Comparison of ENCODE assay signal across 8 cellular contexts in genomic region chr16:24987304-24988136, GRCh38. TPM values are rescaled to one million over a fixed set of nuclear protein-coding genes. Genes with fewer than 3 reads are reported as not detected.
A peak's percentile ranks its signal among the peaks of the same experiment; 100 is the strongest.
DNase-seq lines count a peak whose midpoint lies in the region; ATAC-seq and TF ChIP-seq lines count a peak whose summit lies in the region.
"Not testable (repeated sequence)": the region's sequence is repeated elsewhere in the genome, so short reads cannot be mapped to it uniquely, and the experiment has no call there.

No MANE protein-coding gene starts in this region.

- not testable (repeated sequence) for H3K9me3 ChIP-seq in BLaER1 treated with 17β-estradiol and CSF1 and Interleukin-3, amounts not matched to agents 10 nM and 100 nM (replicated peaks in 1 of 11); thoracic aorta

- H3K4me2 ChIP-seq in BLaER1 treated with 17β-estradiol and CSF1 and Interleukin-3, amounts not matched to agents 10 nM and 100 nM = peak overlapping the region; percentile 61 to 84 (median 77); a peak in 19 of 22 replicates

- peaks cover 78 to 94% (median 81%) of the 10 kb centered on the region in 10 experiments for H3K4me1 ChIP-seq in BLaER1 treated with 17β-estradiol and CSF1 and Interleukin-3, amounts not matched to agents 10 nM and 100 nM
- peaks cover 48 to 91% of the 10 kb centered on the region in 2 donors for H3K4me1 ChIP-seq in thoracic aorta (ENCODE audit: control insufficient read depth in 1 of 2, low read depth in 2 of 2)

- H3K36me3 Mint-ChIP-seq in osteocyte (ENCODE audit: unreplicated experiment) = not testable (repeated sequence)

- peaks cover 32 to 98% (median 85%) of the 10 kb centered on the region in 11 experiments; a peak in 21 of 22 replicates for H4K20me1 ChIP-seq in BLaER1 treated with 17β-estradiol and CSF1 and Interleukin-3, amounts not matched to agents 10 nM and 100 nM

- H3K4me3 ChIP-seq in BLaER1 treated with 17β-estradiol and CSF1 and Interleukin-3, amounts not matched to agents 10 nM and 100 nM; epithelial cell of esophagus (ENCODE audit: low read length): not testable (repeated sequence)
- peak overlapping the region; percentile 27 for H3K4me3 ChIP-seq in thoracic aorta

- not testable (repeated sequence) for H3K27me3 Mint-ChIP-seq in osteocyte (ENCODE audit: unreplicated experiment)

- DNase-seq in HS-5 (ENCODE audit: low read depth) (peak; percentile 74), astrocyte of the hippocampus (ENCODE audit: low read depth, low spot score) (peak; percentile 61), epithelial cell of esophagus (ENCODE audit: low read depth) (peak; percentile 68), kidney glomerular epithelial cell (lab: John Stamatoyannopoulos, UW) (peak; percentile 12)
- DNase-seq in osteocyte (ENCODE audit: extremely low spot score, unreplicated experiment); thoracic aorta (ENCODE audit: low spot score): not testable (repeated sequence)

- peaks cover 89% of the 10 kb centered on the region for H3K4me1 Mint-ChIP-seq in osteocyte (ENCODE audit: unreplicated experiment)

- peak overlapping the region; percentile 83 for H3K27ac Mint-ChIP-seq in osteocyte (ENCODE audit: unreplicated experiment)

- H3K27ac ChIP-seq in BLaER1 treated with 17β-estradiol and CSF1 and Interleukin-3, amounts not matched to agents 10 nM and 100 nM = peak overlapping the region in 9 of 11 experiments; percentile 44 to 71 (median 60); a peak in 17 of 22 replicates
- H3K27ac ChIP-seq in thoracic aorta = peak overlapping the region; percentile 70 to 75

- peak overlapping the region; percentile 61 for H3K4me3 Mint-ChIP-seq in osteocyte (ENCODE audit: unreplicated experiment)

- H3K9me3 Mint-ChIP-seq in osteocyte (ENCODE audit: unreplicated experiment) = not testable (repeated sequence)

- peaks cover 0 to 15% (median 4%) of the 10 kb centered on the region in 11 experiments; a peak in 9 of 22 replicates for H3K36me3 ChIP-seq in BLaER1 treated with 17β-estradiol and CSF1 and Interleukin-3, amounts not matched to agents 10 nM and 100 nM
- not testable (repeated sequence) for H3K36me3 ChIP-seq in thoracic aorta

- H3K27me3 ChIP-seq in BLaER1 treated with 17β-estradiol and CSF1 and Interleukin-3, amounts not matched to agents 10 nM and 100 nM; thoracic aorta (replicated peaks; ENCODE audit: insufficient read depth): not testable (repeated sequence)

- peak; percentile 64 for ATAC-seq in SK-N-SH treated with all-trans-retinoic acid at 6 μM for 48 hours
- not testable (repeated sequence) for ATAC-seq in thoracic aorta (ENCODE audit: insufficient number of reproducible peaks, low FRiP score, low read depth)

- peak overlapping the region in 5 of 11 experiments; percentile 2 to 50 (median 35); a peak in 3 of 22 replicates for H3K9ac ChIP-seq in BLaER1 treated with 17β-estradiol and CSF1 and Interleukin-3, amounts not matched to agents 10 nM and 100 nM

- TF ChIP-seq CTCF in epithelial cell of esophagus (IDR thresholded peaks at IDR 0.05; ENCODE audit: insufficient read depth, low read depth, low read length, missing control alignments); osteocyte (IDR thresholded peaks at IDR 0.05); thoracic aorta (IDR thresholded peaks at IDR 0.05): not testable (repeated sequence)

RNA-seq across cellular contexts. Expression of gene ARHGAP17, which starts 27.6 kb away (rescaled TPM):
- total RNA-seq in osteocyte = 93.4 and 97.3 TPM in 2 replicates
- total RNA-seq in thoracic aorta = 10 to 100 TPM; 39.0 to 83.2 TPM
